In genomic region chr2:54499666-54500065, GRCh38 we compare ENCODE assay signal across 21 cellular contexts.
DNase-seq lines count a peak whose midpoint lies in the region; ATAC-seq, FAIRE-seq and TF ChIP-seq lines count a peak whose summit lies in the region.
"Had no signal": no experiment of that assay in that cellular context is flagged by ENCODE, and none has a peak within 500 bp of the region (broad histone marks: within the 10 kb centered on the region; RNA-seq: fewer than 3 reads in every experiment).

No MANE protein-coding gene starts in this region.

- H3K27ac ChIP-seq in subcutaneous abdominal adipose tissue (ENCODE audit: low read depth, low read length) (peak overlapping the region; percentile 92), coronary artery (no peak overlapping the region)
- H3K27ac ChIP-seq: prostate gland had no signal

- peak overlapping the region in 1 of 5 donors; percentile 21 for H3K9ac ChIP-seq in subcutaneous abdominal adipose tissue (ENCODE audit: low read length in 5 of 5)

- no peaks in the 10 kb centered on the region for H3K27me3 ChIP-seq in subcutaneous abdominal adipose tissue (ENCODE audit: control insufficient read depth in 5 of 5, insufficient read depth in 4 of 5, low read length in 5 of 5)
- H3K27me3 ChIP-seq: stomach had no signal

- DNase-seq in NCI-H446 treated with DMSO at 0.1 percent for 48 hours (lab: John Stamatoyannopoulos, UW) (peak; percentile 47), fibroblast of peridontal ligament (ENCODE audit: extremely low read depth) (peak; percentile 53), left kidney (ENCODE audit: low read depth, low spot score) (peak; percentile 47), urothelium cell line (ENCODE audit: low spot score) (no peak), NCI-H748 (lab: John Stamatoyannopoulos, UW; ENCODE audit: unreplicated experiment) (no peak), coronary artery (ENCODE audit: low spot score) (no peak)
- DNase-seq: activated CD4-positive, alpha-beta T cell treated with anti-CD3 and anti-CD28 coated beads for 48 hours; CD4-positive, CD25-positive, alpha-beta regulatory T cell; endodermal cell; left colon; NCI-H1436 treated with DMSO at 0.1 percent for 48 hours; OCI-M1; SIG-M5; stomach; T-helper 17 cell had no signal

- TF ChIP-seq CTCF in coronary artery (IDR thresholded peaks at IDR 0.05): no peak

- H3K4me3 ChIP-seq in subcutaneous abdominal adipose tissue (ENCODE audit: low read depth in 1 of 5, low read length in 5 of 5): no peak overlapping the region
- H3K4me3 ChIP-seq in coronary artery: no peak overlapping the region
- H3K4me3 ChIP-seq: K562, prostate gland, stomach had no signal

- peaks cover 26 to 76% (median 75%) of the 10 kb centered on the region in 5 donors for H3K4me1 ChIP-seq in subcutaneous abdominal adipose tissue (ENCODE audit: control insufficient read depth in 5 of 5, insufficient read depth in 5 of 5, low read length in 5 of 5)
- H3K4me1 ChIP-seq: prostate gland had no signal

- no peak for FAIRE-seq in urothelium cell line (lab: Jason Lieb, UNC)
- FAIRE-seq: astrocyte, frontal cortex, K562 had no signal

- ATAC-seq in HG02970 (IDR thresholded peaks at IDR 0.05; ENCODE audit: low FRiP score, unreplicated experiment): no peak
- ATAC-seq: K562, left colon, T-helper 17 cell had no signal

- no peaks in the 10 kb centered on the region for H3K9me3 ChIP-seq in subcutaneous abdominal adipose tissue (ENCODE audit: control insufficient read depth in 5 of 5, low read length in 5 of 5)
- H3K9me3 ChIP-seq: prostate gland, stomach had no signal

- peaks cover 0 to 4% (median 3%) of the 10 kb centered on the region in 5 donors for H3K36me3 ChIP-seq in subcutaneous abdominal adipose tissue (ENCODE audit: control insufficient read depth in 5 of 5, insufficient read depth in 5 of 5, low read length in 5 of 5)
- H3K36me3 ChIP-seq: prostate gland, stomach had no signal

Comparison
In these comparisons a context has a peak if more than half of its experiments do, and no peak if none do; other contexts are left out.
1. DNase-seq: peak in NCI-H446 treated with DMSO at 0.1 percent for 48 hours (single experiment), fibroblast of peridontal ligament (single experiment) and left kidney (single experiment); none in urothelium cell line (single experiment), NCI-H748 (single experiment) and coronary artery (single experiment).